25 cellular contexts compared by ENCODE assay signal in genomic region chr20:37936451-37936850, GRCh38. TPM values are rescaled to one million over a fixed set of nuclear protein-coding genes. Genes with fewer than 3 reads are reported as not detected.
"Had no signal": no experiment of that assay in that cellular context is flagged by ENCODE, and none has a peak within 500 bp of the region (broad histone marks: within the 10 kb centered on the region; RNA-seq: fewer than 3 reads in every experiment).

No MANE protein-coding gene starts in this region.

- FAIRE-seq: HepG2, RCC 7860 had no signal

- H3K9me3 ChIP-seq: MG63, SK-N-SH had no signal

- H3K4me2 ChIP-seq: SK-N-SH had no signal

- H3K4me3 ChIP-seq: MG63 had no signal

- H3K9ac ChIP-seq: SK-N-SH had no signal

- DNase-seq: IMR-90, Karpas-422, KG1, MG63, NCI-H1092, NCI-H1105 treated with DMSO at 0.1 percent for 48 hours, NCI-H1417 treated with DMSO at 0.1 percent for 48 hours, NCI-H146, NCI-H1694 treated with DMSO at 0.1 percent for 48 hours, NCI-H2029, NCI-H2081 treated with DMSO at 0.1 percent for 48 hours, NCI-H2171, NCI-H226, NCI-H446, NCI-H510A, NCI-H524 treated with DMSO at 0.1 percent for 48 hours, NCI-H69, NCI-H774, RPMI8226, SHP77, SK-N-SH, SW 1271 had no signal

- ATAC-seq: HepG2 had no signal

- H3K36me3 ChIP-seq: MG63 had no signal

- H3K27me3 ChIP-seq: MG63 had no signal

RNA-seq across cellular contexts. Expression of gene VSTM2L, which starts 33.5 kb away (rescaled TPM):
- total RNA-seq: HepG2, HT-29 had no signal
- polyA plus RNA-seq: HepG2 had no signal
